In the genomic region with DNA sequence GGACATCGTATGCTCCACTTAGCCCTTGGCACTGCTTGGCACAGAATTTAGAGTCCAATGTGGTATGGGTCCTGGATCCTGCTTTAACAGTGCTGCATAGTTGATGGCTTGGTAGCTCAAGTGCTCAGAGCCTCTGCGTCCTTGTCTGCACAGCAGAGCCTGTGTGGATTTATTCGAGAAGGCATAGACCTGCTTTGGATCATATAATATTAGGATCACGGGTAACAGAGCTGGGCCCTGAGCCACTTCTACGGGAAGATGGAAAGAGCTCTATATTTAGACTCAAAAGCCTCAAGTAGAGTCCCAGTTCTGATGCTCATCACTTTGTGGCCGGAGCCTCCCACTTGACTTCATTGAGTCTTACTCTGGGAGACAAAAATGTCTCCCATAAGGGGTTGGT, we compare ENCODE assay signal across 18 cellular contexts.
"Had no signal": no experiment of that assay in that cellular context is flagged by ENCODE, and none has a peak within 500 bp of the region (broad histone marks: within the 10 kb centered on the region; RNA-seq: fewer than 3 reads in every experiment).

No MANE protein-coding gene starts in this region.

- H3K27me3 Mint-ChIP-seq: activated B cell treated with CpG ODN at 0.5 μM for 24 hours; activated CD4-positive, alpha-beta T cell treated with anti-CD3 and anti-CD28 coated beads, Interleukin-2, amount 10 ng/mL, durations not matched to agents 7 days and 5 days; memory B cell; natural killer cell treated with Interleukin-12 subunit alpha and Interleukin-12 subunit beta and Interleukin-15 and Interleukin-18, amount 100 ng/mL, for 72 hours had no signal

- H3K4me3 Mint-ChIP-seq: activated B cell treated with CpG ODN at 0.5 μM for 24 hours; activated CD4-positive, alpha-beta T cell treated with anti-CD3 and anti-CD28 coated beads, Interleukin-2, amount 10 ng/mL, durations not matched to agents 7 days and 5 days; memory B cell had no signal

- H3K27ac ChIP-seq: ascending aorta, hepatocyte, left lung had no signal

- H3K36me3 ChIP-seq: ascending aorta, breast epithelium, left lung, SJSA1 had no signal

- H3K27me3 ChIP-seq: ascending aorta, breast epithelium, hepatocyte, left lung, SJSA1 had no signal

- H3K4me3 ChIP-seq: ascending aorta, breast epithelium, hepatocyte, left lung, SJSA1 had no signal

- H3K4me1 ChIP-seq: ascending aorta, breast epithelium had no signal

- H3K9me3 Mint-ChIP-seq: activated B cell treated with CpG ODN at 0.5 μM for 24 hours; activated CD4-positive, alpha-beta T cell treated with anti-CD3 and anti-CD28 coated beads, Interleukin-2, amount 10 ng/mL, durations not matched to agents 7 days and 5 days; memory B cell; natural killer cell treated with Interleukin-12 subunit alpha and Interleukin-12 subunit beta and Interleukin-15 and Interleukin-18, amount 100 ng/mL, for 72 hours had no signal

- DNase-seq: activated B cell treated with CpG ODN at 0.5 μM for 24 hours; activated CD4-positive, alpha-beta T cell treated with anti-CD3 and anti-CD28 coated beads, Interleukin-2, amount 10 ng/mL, durations not matched to agents 7 days and 5 days; activated gamma-delta T cell treated with Interleukin-2 at 50 U/mL for 16 hours; erythroblast; left lung; nucleus accumbens; retina; stimulated activated CD4-positive, alpha-beta T cell treated with anti-CD3 and anti-CD28 coated beads, Interleukin-15, amount 100 ng/mL, for 24 hours; stimulated activated CD4-positive, alpha-beta T cell treated with anti-CD3 and anti-CD28 coated beads, Interleukin-4, amount 100 ng/mL, for 24 hours; stimulated activated naive CD8-positive, alpha-beta T cell treated with anti-CD3 and anti-CD28 coated beads, Interleukin-15, Interleukin-2, amounts not matched to agents 100 U/mL and 50 U/mL, for 24 hours; SW 1271; trophoblast cell had no signal

- H3K27ac Mint-ChIP-seq: activated B cell treated with CpG ODN at 0.5 μM for 24 hours had no signal

- H3K36me3 Mint-ChIP-seq: natural killer cell treated with Interleukin-12 subunit alpha and Interleukin-12 subunit beta and Interleukin-15 and Interleukin-18, amount 100 ng/mL, for 72 hours had no signal

- H3K9me3 ChIP-seq: ascending aorta, breast epithelium, left lung, SJSA1 had no signal

- ATAC-seq: left lung; natural killer cell treated with Interleukin-12 subunit alpha and Interleukin-12 subunit beta and Interleukin-15 and Interleukin-18, amount 100 ng/mL, for 72 hours; stimulated activated naive CD8-positive, alpha-beta T cell treated with anti-CD3 and anti-CD28 coated beads, Interleukin-15, Interleukin-2, amounts not matched to agents 100 U/mL and 50 U/mL, for 24 hours had no signal
